ENCODE assay signal across 3 cellular contexts in genomic region chr21:46124926-46125845, GRCh38.
TF ChIP-seq lines count a peak whose summit lies in the region.

No MANE protein-coding gene starts in this region.

TF ChIP-seq in SK-N-SH, 30 proteins besides CTCF, POLR2A, EP300 and RAD21 (continued from another document):
- no peak for TF ChIP-seq REST (IDR thresholded peaks at IDR 0.05; ENCODE audit: low read depth, low read length)
- no peak for TF ChIP-seq NRF1 (IDR thresholded peaks at IDR 0.05; ENCODE audit: low read depth, low read length)
- no peak for TF ChIP-seq RCOR1 (IDR thresholded peaks at IDR 0.05; ENCODE audit: low read length)
- no peak for TF ChIP-seq GABPA (IDR thresholded peaks at IDR 0.05; ENCODE audit: low read depth)
- no peak for TF ChIP-seq RFX5 (IDR thresholded peaks at IDR 0.05; ENCODE audit: low read length)
- no peak for TF ChIP-seq IRF3 (IDR thresholded peaks at IDR 0.05; ENCODE audit: low read depth, low read length)
- TF ChIP-seq FOXM1 (IDR thresholded peaks at IDR 0.05; ENCODE audit: low read depth): no peak
- TF ChIP-seq FOSL2 (IDR thresholded peaks at IDR 0.05; ENCODE audit: borderline replicate concordance, low read depth): no peak
- TF ChIP-seq JUND (IDR thresholded peaks at IDR 0.05): no peak
- no peak for TF ChIP-seq EZH2phosphoT487 (IDR thresholded peaks at IDR 0.05; ENCODE audit: borderline replicate concordance, low read depth)

TF ChIP-seq in SK-N-SH treated with all-trans-retinoic acid at 6 μM for 48 hours, 23 proteins besides CTCF, POLR2A, EP300 and RAD21 (continued from another document):
- no peak for TF ChIP-seq ESRRG (CRISPR knock-in tag; IDR thresholded peaks at IDR 0.05)
- no peak for TF ChIP-seq PATZ1 (CRISPR knock-in tag; IDR thresholded peaks at IDR 0.05; ENCODE audit: borderline replicate concordance)
- no peak for TF ChIP-seq ZC3H10 (CRISPR knock-in tag; IDR thresholded peaks at IDR 0.05)
- no peak for TF ChIP-seq TCF4 (CRISPR knock-in tag; IDR thresholded peaks at IDR 0.05; ENCODE audit: borderline replicate concordance)
- TF ChIP-seq POU6F1 (CRISPR knock-in tag; IDR thresholded peaks at IDR 0.05; ENCODE audit: borderline replicate concordance, low read depth): no peak
- no peak for TF ChIP-seq ZNF565 (CRISPR knock-in tag; conservative IDR thresholded peaks at IDR 0.05; ENCODE audit: low read depth)
- TF ChIP-seq TSHZ2 (CRISPR knock-in tag; IDR thresholded peaks at IDR 0.05): no peak
- no peak for TF ChIP-seq ZFP3 (CRISPR knock-in tag; IDR thresholded peaks at IDR 0.05)
TF ChIP-seq in SK-N-SH treated with all-trans-retinoic acid at 6 μM for 48 hours: peak in this region for 0.

TF ChIP-seq in HEK293, 187 proteins besides CTCF, POLR2A, EP300 and RAD21 (continued from another document):
- TF ChIP-seq PRDM4 (tag by site-specific recombination; IDR thresholded peaks at IDR 0.05) (no peak), EGR2 (tag by site-specific recombination; IDR thresholded peaks at IDR 0.05; ENCODE audit: low read depth) (no peak), ZNF596 (tag by site-specific recombination; IDR thresholded peaks at IDR 0.05) (no peak), RBAK (tag by site-specific recombination; IDR thresholded peaks at IDR 0.05) (no peak), ZNF266 (tag by site-specific recombination; IDR thresholded peaks at IDR 0.05; ENCODE audit: low read depth) (no peak), ZNF335 (tag by site-specific recombination; conservative IDR thresholded peaks at IDR 0.05) (no peak), ZNF10 (tag by site-specific recombination; IDR thresholded peaks at IDR 0.05) (no peak), PBX3 (CRISPR knock-in tag; IDR thresholded peaks at IDR 0.05) (no peak), BCL11B (tag by site-specific recombination; IDR thresholded peaks at IDR 0.05; ENCODE audit: low read depth) (peak; percentile 94), ZNF530 (tag by site-specific recombination; IDR thresholded peaks at IDR 0.05; ENCODE audit: low read depth) (no peak), ZNF792 (tag by site-specific recombination; IDR thresholded peaks at IDR 0.05) (no peak), ZNF133 (tag by site-specific recombination; IDR thresholded peaks at IDR 0.05) (no peak), ZBTB1 (tag by site-specific recombination; IDR thresholded peaks at IDR 0.05) (no peak), ZNF112 (tag by site-specific recombination; IDR thresholded peaks at IDR 0.05) (no peak), BCL11A (tag by site-specific recombination; IDR thresholded peaks at IDR 0.05; ENCODE audit: low read depth) (peak; percentile 96), KLF9 (tag by site-specific recombination; IDR thresholded peaks at IDR 0.05; ENCODE audit: low read depth) (no peak)
